22 cellular contexts compared by ENCODE assay signal in genomic region chr10:110431659-110432058, GRCh38.
DNase-seq lines count a peak whose midpoint lies in the region; ATAC-seq, FAIRE-seq and TF ChIP-seq lines count a peak whose summit lies in the region.
"Had no signal": no experiment of that assay in that cellular context is flagged by ENCODE, and none has a peak within 500 bp of the region (broad histone marks: within the 10 kb centered on the region; RNA-seq: fewer than 3 reads in every experiment).

No MANE protein-coding gene starts in this region.

- no peak overlapping the region for H3K9ac ChIP-seq in keratinocyte (ENCODE audit: control insufficient read depth, extremely low read depth, insufficient read depth, low read length)

- no peak for TF ChIP-seq EP300 in suprapubic skin (IDR thresholded peaks at IDR 0.05)

- no peaks in the 10 kb centered on the region for H3K9me1 ChIP-seq in keratinocyte (ENCODE audit: control insufficient read depth, extremely low read depth, insufficient read depth, low read length)

- H2AFZ ChIP-seq in keratinocyte (ENCODE audit: control insufficient read depth, low read length), result peak overlapping the region; percentile 61

- POLR2A ChIA-PET in activated naive CD8-positive, alpha-beta T cell treated with anti-CD3 and anti-CD28 coated beads, Interleukin-2, amount 10 ng/mL, durations not matched to agents 7 days and 5 days (lab: Charles Lee), result interaction anchor here (1.1 kb wide), 1 partner anchor 9 kb away, joined by 3 read pairs; no protein-coding TSS in a partner anchor

- H3K27me3 Mint-ChIP-seq in activated naive CD8-positive, alpha-beta T cell treated with anti-CD3 and anti-CD28 coated beads, Interleukin-2, amount 10 ng/mL, durations not matched to agents 7 days and 5 days, result peaks cover 7% of the 10 kb centered on the region
- H3K27me3 Mint-ChIP-seq in activated naive CD8-positive, alpha-beta T cell treated with anti-CD3 and anti-CD28 coated beads for 36 hours, result no peaks in the 10 kb centered on the region
- H3K27me3 Mint-ChIP-seq in activated T-helper 17 cell treated with anti-CD3 and anti-CD28 coated beads, Interleukin-2, amount 50 U/mL, for 72 hours, result no peaks in the 10 kb centered on the region

- no peak overlapping the region for H3K4me3 Mint-ChIP-seq in activated naive CD8-positive, alpha-beta T cell treated with anti-CD3 and anti-CD28 coated beads, Interleukin-2, amount 10 ng/mL, durations not matched to agents 7 days and 5 days
- no peak overlapping the region for H3K4me3 Mint-ChIP-seq in activated naive CD8-positive, alpha-beta T cell treated with anti-CD3 and anti-CD28 coated beads for 36 hours
- no peak overlapping the region for H3K4me3 Mint-ChIP-seq in activated T-helper 17 cell treated with anti-CD3 and anti-CD28 coated beads, Interleukin-2, amount 50 U/mL, for 72 hours
- H3K4me3 Mint-ChIP-seq: nephron progenitor cell had no signal

- H3K36me3 ChIP-seq in keratinocyte (ENCODE audit: control insufficient read depth in 2 of 2, extremely low read depth in 1 of 2, insufficient read depth in 2 of 2, low read length in 2 of 2) (no peaks in the 10 kb centered on the region), suprapubic skin (no peaks in the 10 kb centered on the region), prostate gland (no peaks in the 10 kb centered on the region)

- WGBS in suprapubic skin, result 48% methylated on average over 7 of the region's 7 CpGs
- 78% methylated on average over 7 of the region's 7 CpGs for WGBS in prostate gland

- intact Hi-C loops in prostate gland (cut with DNase I), result no loop called here

- dilution Hi-C loops in keratinocyte (cut with MboI; ENCODE audit: extremely low pct_ligation_motif_present, low sequenced_read_pairs), result no loop called here

- H3K4me1 ChIP-seq in keratinocyte (ENCODE audit: control insufficient read depth, extremely low read depth, insufficient read depth, low read length), result peaks cover 21% of the 10 kb centered on the region
- peaks cover 10% of the 10 kb centered on the region for H3K4me1 ChIP-seq in suprapubic skin
- no peaks in the 10 kb centered on the region for H3K4me1 ChIP-seq in prostate gland (replicated peaks)

- peak; percentile 10 for DNase-seq in activated naive CD8-positive, alpha-beta T cell treated with anti-CD3 and anti-CD28 coated beads, Interleukin-2, amount 10 ng/mL, durations not matched to agents 7 days and 5 days
- DNase-seq in activated naive CD8-positive, alpha-beta T cell treated with anti-CD3 and anti-CD28 coated beads for 36 hours, result no peak
- DNase-seq in keratinocyte (ENCODE audit: low read depth, low spot score) (no peak), suprapubic skin (ENCODE audit: low spot score in 2 of 2) (peak in 1 of 2 donors; percentile 25), prostate gland (ENCODE audit: low spot score) (no peak), DMS79 (lab: John Stamatoyannopoulos, UW) (no peak)
- DNase-seq: activated CD4-positive, alpha-beta T cell treated with anti-CD3 and anti-CD28 coated beads for 1 hour; DMS79 treated with DMSO at 0.1 percent for 48 hours; mesenchymal stem cell; NCI-H187; NCI-H446; nephron progenitor cell; RPMI8226; small intestine had no signal

- H3K4me1 Mint-ChIP-seq in activated naive CD8-positive, alpha-beta T cell treated with anti-CD3 and anti-CD28 coated beads, Interleukin-2, amount 10 ng/mL, durations not matched to agents 7 days and 5 days, result peaks cover 12% of the 10 kb centered on the region
- H3K4me1 Mint-ChIP-seq in activated naive CD8-positive, alpha-beta T cell treated with anti-CD3 and anti-CD28 coated beads for 36 hours, result peaks cover 14% of the 10 kb centered on the region
- peaks cover 23% of the 10 kb centered on the region for H3K4me1 Mint-ChIP-seq in activated T-helper 17 cell treated with anti-CD3 and anti-CD28 coated beads, Interleukin-2, amount 50 U/mL, for 72 hours

- no peak overlapping the region for H3K27ac Mint-ChIP-seq in activated naive CD8-positive, alpha-beta T cell treated with anti-CD3 and anti-CD28 coated beads, Interleukin-2, amount 10 ng/mL, durations not matched to agents 7 days and 5 days
- no peak overlapping the region for H3K27ac Mint-ChIP-seq in activated naive CD8-positive, alpha-beta T cell treated with anti-CD3 and anti-CD28 coated beads for 36 hours
- H3K27ac Mint-ChIP-seq in activated T-helper 17 cell treated with anti-CD3 and anti-CD28 coated beads, Interleukin-2, amount 50 U/mL, for 72 hours, result peak overlapping the region; percentile 6
- H3K27ac Mint-ChIP-seq: nephron progenitor cell, progenitor cell of endocrine pancreas had no signal

- ATAC-seq in activated naive CD8-positive, alpha-beta T cell treated with anti-CD3 and anti-CD28 coated beads, Interleukin-2, amount 10 ng/mL, durations not matched to agents 7 days and 5 days (ENCODE audit: low read depth), result no peak
- no peak for ATAC-seq in activated T-helper 17 cell treated with anti-CD3 and anti-CD28 coated beads, Interleukin-2, amount 50 U/mL, for 72 hours (replicated peaks)
- no peak for ATAC-seq in GM19467 (IDR thresholded peaks at IDR 0.05; ENCODE audit: unreplicated experiment)
- ATAC-seq: activated naive CD4-positive, alpha-beta T cell treated with anti-CD3 and anti-CD28 coated beads, Interleukin-2, amount 50 U/mL, for 72 hours; SK-N-SH treated with all-trans-retinoic acid at 6 μM for 48 hours had no signal

- H3K36me3 Mint-ChIP-seq in activated naive CD8-positive, alpha-beta T cell treated with anti-CD3 and anti-CD28 coated beads, Interleukin-2, amount 10 ng/mL, durations not matched to agents 7 days and 5 days, result no peaks in the 10 kb centered on the region
- H3K36me3 Mint-ChIP-seq in activated naive CD8-positive, alpha-beta T cell treated with anti-CD3 and anti-CD28 coated beads for 36 hours, result no peaks in the 10 kb centered on the region
- H3K36me3 Mint-ChIP-seq in activated T-helper 17 cell treated with anti-CD3 and anti-CD28 coated beads, Interleukin-2, amount 50 U/mL, for 72 hours (ENCODE audit: low read depth), result no peaks in the 10 kb centered on the region

- no peak overlapping the region for H3K27ac ChIP-seq in keratinocyte (ENCODE audit: control insufficient read depth, insufficient read depth, low read length)
- peak overlapping the region; percentile 79 for H3K27ac ChIP-seq in suprapubic skin
- no peak overlapping the region for H3K27ac ChIP-seq in prostate gland
- H3K27ac ChIP-seq: coronary artery had no signal

- H3K4me3 ChIP-seq in keratinocyte (ENCODE audit: control insufficient read depth in 2 of 3, extremely low read depth in 1 of 3, insufficient read depth in 2 of 3, low read depth in 1 of 3, low read length in 3 of 3) (no peak overlapping the region), suprapubic skin (no peak overlapping the region), prostate gland (no peak overlapping the region)
- H3K4me3 ChIP-seq: coronary artery had no signal

- peaks cover 3% of the 10 kb centered on the region for H3K9me3 Mint-ChIP-seq in activated naive CD8-positive, alpha-beta T cell treated with anti-CD3 and anti-CD28 coated beads, Interleukin-2, amount 10 ng/mL, durations not matched to agents 7 days and 5 days
- H3K9me3 Mint-ChIP-seq in activated naive CD8-positive, alpha-beta T cell treated with anti-CD3 and anti-CD28 coated beads for 36 hours, result peaks cover 6% of the 10 kb centered on the region
- no peaks in the 10 kb centered on the region for H3K9me3 Mint-ChIP-seq in activated T-helper 17 cell treated with anti-CD3 and anti-CD28 coated beads, Interleukin-2, amount 50 U/mL, for 72 hours
- H3K9me3 Mint-ChIP-seq: activated naive CD4-positive, alpha-beta T cell treated with anti-CD3 and anti-CD28 coated beads, Interleukin-2, amount 50 U/mL, for 72 hours; nephron progenitor cell had no signal

- TF ChIP-seq CTCF in keratinocyte (optimal IDR thresholded peaks at IDR 0.05 in 1 of 3, IDR thresholded peaks at IDR 0.05 in 1 of 3, conservative IDR thresholded peaks at IDR 0.05 in 1 of 3; ENCODE audit: extremely low read depth in 1 of 3, insufficient read depth in 2 of 3, low read length in 3 of 3) (no peak), suprapubic skin (IDR thresholded peaks at IDR 0.05) (no peak), prostate gland (IDR thresholded peaks at IDR 0.05) (no peak)

- FAIRE-seq in keratinocyte (lab: Jason Lieb, UNC), result peak; percentile 39
- FAIRE-seq: endothelial cell of umbilical vein, frontal cortex, small intestine had no signal

- H3K9me3 ChIP-seq in keratinocyte (ENCODE audit: control insufficient read depth, low read depth, low read length), result no peaks in the 10 kb centered on the region
- H3K9me3 ChIP-seq in suprapubic skin, result no peaks in the 10 kb centered on the region
- no peaks in the 10 kb centered on the region for H3K9me3 ChIP-seq in prostate gland

- no peaks in the 10 kb centered on the region for H3K27me3 ChIP-seq in keratinocyte (ENCODE audit: control insufficient read depth, extremely low read depth, insufficient read depth, low read length)
- H3K27me3 ChIP-seq in suprapubic skin, result no peaks in the 10 kb centered on the region
- no peaks in the 10 kb centered on the region for H3K27me3 ChIP-seq in prostate gland (replicated peaks; ENCODE audit: insufficient read depth)

- H4K20me1 ChIP-seq in keratinocyte (ENCODE audit: control insufficient read depth, extremely low read depth, insufficient read depth, low read length), result no peaks in the 10 kb centered on the region

- H3K4me2 ChIP-seq in keratinocyte (ENCODE audit: control insufficient read depth, extremely low read depth, insufficient read depth, low read depth, low read length), result peak overlapping the region; percentile 3

- TF ChIP-seq POLR2A in suprapubic skin (IDR thresholded peaks at IDR 0.05) (no peak), prostate gland (IDR thresholded peaks at IDR 0.05) (no peak)

- H3K79me2 ChIP-seq in keratinocyte (ENCODE audit: control insufficient read depth, insufficient read depth, low read length), result no peaks in the 10 kb centered on the region
